ENCODE assay signal across 12 cellular contexts in genomic region chrX:2502668-2503519, GRCh38. TPM values are rescaled to one million over a fixed set of nuclear protein-coding genes. Genes with fewer than 3 reads are reported as not detected.
DNase-seq lines count a peak whose midpoint lies in the region; ATAC-seq, FAIRE-seq and TF ChIP-seq lines count a peak whose summit lies in the region.
"Had no signal": no experiment of that assay in that cellular context is flagged by ENCODE, and none has a peak within 500 bp of the region (broad histone marks: within the 10 kb centered on the region; RNA-seq: fewer than 3 reads in every experiment).

No MANE protein-coding gene starts in this region.

- H3K9ac ChIP-seq in astrocyte (ENCODE audit: low read length), result no peak overlapping the region

- peak; percentile 37 for DNase-seq in activated CD8-positive, alpha-beta memory T cell treated with anti-CD3 and anti-CD28 coated beads, Interleukin-2, amount 50 U/mL, for 48 hours
- no peak for DNase-seq in activated CD8-positive, alpha-beta memory T cell treated with anti-CD3 and anti-CD28 coated beads, Interleukin-2, amount 10 ng/mL, durations not matched to agents 7 days and 5 days
- peak; percentile 10 for DNase-seq in astrocyte (ENCODE audit: low read depth)
- DNase-seq in left colon, result no peak
- DNase-seq in stimulated activated effector memory CD8-positive, alpha-beta T cell treated with anti-CD3 and anti-CD28 coated beads, Interleukin-12 subunit alpha, Interleukin-12 subunit beta, amount 100 ng/mL, for 72 hours (ENCODE audit: low spot score in 2 of 2), result no peak
- no peak for DNase-seq in NCI-H345 treated with DMSO at 0.1 percent for 48 hours (lab: John Stamatoyannopoulos, UW; ENCODE audit: unreplicated experiment)
- no peak for DNase-seq in central memory CD4-positive, alpha-beta T cell
- DNase-seq: activated T-cell treated with anti-CD3 and anti-CD28 coated beads, Interleukin-2, amount 50 U/mL, for 24 hours; left cardiac atrium; NCI-H524; SW 1271 had no signal

- H3K36me3 ChIP-seq in astrocyte (ENCODE audit: insufficient read depth, low read length), result no peaks in the 10 kb centered on the region

- no peak overlapping the region for H3K4me3 ChIP-seq in astrocyte (ENCODE audit: insufficient read depth, low read depth, low read length)

- H4K20me1 ChIP-seq in astrocyte (ENCODE audit: insufficient read depth, low read length), result peaks cover 19% of the 10 kb centered on the region

- no peak overlapping the region for H3K27ac ChIP-seq in astrocyte (ENCODE audit: low read depth, low read length)

- no peaks in the 10 kb centered on the region for H3K9me3 ChIP-seq in astrocyte (ENCODE audit: insufficient read depth, low read depth, low read length)

- no peaks in the 10 kb centered on the region for H3K9me3 Mint-ChIP-seq in activated CD8-positive, alpha-beta memory T cell treated with anti-CD3 and anti-CD28 coated beads, Interleukin-2, amount 10 ng/mL, durations not matched to agents 7 days and 5 days (ENCODE audit: low read depth)
- H3K9me3 Mint-ChIP-seq in astrocyte (ENCODE audit: unreplicated experiment), result no peaks in the 10 kb centered on the region
- no peaks in the 10 kb centered on the region for H3K9me3 Mint-ChIP-seq in stimulated activated effector memory CD8-positive, alpha-beta T cell treated with anti-CD3 and anti-CD28 coated beads, Interleukin-12 subunit alpha, Interleukin-12 subunit beta, amount 100 ng/mL, for 72 hours
- H3K9me3 Mint-ChIP-seq: activated T-cell treated with anti-CD3 and anti-CD28 coated beads, Interleukin-2, amount 50 U/mL, for 24 hours had no signal

- H2AFZ ChIP-seq in astrocyte (ENCODE audit: low read depth, low read length), result no peak overlapping the region

- H3K4me3 Mint-ChIP-seq in activated CD8-positive, alpha-beta memory T cell treated with anti-CD3 and anti-CD28 coated beads, Interleukin-2, amount 10 ng/mL, durations not matched to agents 7 days and 5 days, result no peak overlapping the region
- H3K4me3 Mint-ChIP-seq in astrocyte (ENCODE audit: unreplicated experiment), result peak overlapping the region; percentile 9
- H3K4me3 Mint-ChIP-seq in stimulated activated effector memory CD8-positive, alpha-beta T cell treated with anti-CD3 and anti-CD28 coated beads, Interleukin-12 subunit alpha, Interleukin-12 subunit beta, amount 100 ng/mL, for 72 hours, result peak overlapping the region; percentile 71

- peaks cover 19% of the 10 kb centered on the region for H3K4me1 ChIP-seq in astrocyte (ENCODE audit: insufficient read depth, low read length)

- TF ChIP-seq CTCF in astrocyte (IDR thresholded peaks at IDR 0.05; ENCODE audit: insufficient read depth, low read depth, low read length), result no peak

- no peaks in the 10 kb centered on the region for H3K27me3 Mint-ChIP-seq in activated CD8-positive, alpha-beta memory T cell treated with anti-CD3 and anti-CD28 coated beads, Interleukin-2, amount 10 ng/mL, durations not matched to agents 7 days and 5 days
- no peaks in the 10 kb centered on the region for H3K27me3 Mint-ChIP-seq in astrocyte (ENCODE audit: low read depth, unreplicated experiment)
- H3K27me3 Mint-ChIP-seq: activated T-cell treated with anti-CD3 and anti-CD28 coated beads, Interleukin-2, amount 50 U/mL, for 24 hours had no signal

- no peak overlapping the region for H3K4me2 ChIP-seq in astrocyte (ENCODE audit: low read length)

- no peak for FAIRE-seq in astrocyte (lab: Jason Lieb, UNC)

- peaks cover 3% of the 10 kb centered on the region for H3K36me3 Mint-ChIP-seq in activated CD8-positive, alpha-beta memory T cell treated with anti-CD3 and anti-CD28 coated beads, Interleukin-2, amount 10 ng/mL, durations not matched to agents 7 days and 5 days
- H3K36me3 Mint-ChIP-seq in astrocyte (ENCODE audit: low read depth, unreplicated experiment), result no peaks in the 10 kb centered on the region
- peaks cover 5% of the 10 kb centered on the region for H3K36me3 Mint-ChIP-seq in stimulated activated effector memory CD8-positive, alpha-beta T cell treated with anti-CD3 and anti-CD28 coated beads, Interleukin-12 subunit alpha, Interleukin-12 subunit beta, amount 100 ng/mL, for 72 hours

- H3K27me3 ChIP-seq in astrocyte (ENCODE audit: insufficient read depth, low read length), result no peaks in the 10 kb centered on the region

- H3K27ac Mint-ChIP-seq in activated CD8-positive, alpha-beta memory T cell treated with anti-CD3 and anti-CD28 coated beads, Interleukin-2, amount 10 ng/mL, durations not matched to agents 7 days and 5 days, result no peak overlapping the region
- no peak overlapping the region for H3K27ac Mint-ChIP-seq in astrocyte (ENCODE audit: unreplicated experiment)
- peak overlapping the region; percentile 89 for H3K27ac Mint-ChIP-seq in stimulated activated effector memory CD8-positive, alpha-beta T cell treated with anti-CD3 and anti-CD28 coated beads, Interleukin-12 subunit alpha, Interleukin-12 subunit beta, amount 100 ng/mL, for 72 hours

- CTCF ChIA-PET in activated CD8-positive, alpha-beta memory T cell treated with anti-CD3 and anti-CD28 coated beads, Interleukin-2, amount 10 ng/mL, durations not matched to agents 7 days and 5 days (lab: Charles Lee), result no interaction called here

- H3K4me1 Mint-ChIP-seq in activated CD8-positive, alpha-beta memory T cell treated with anti-CD3 and anti-CD28 coated beads, Interleukin-2, amount 10 ng/mL, durations not matched to agents 7 days and 5 days, result peaks cover 18% of the 10 kb centered on the region
- peaks cover 13% of the 10 kb centered on the region for H3K4me1 Mint-ChIP-seq in astrocyte (ENCODE audit: low read depth, unreplicated experiment)
- H3K4me1 Mint-ChIP-seq in stimulated activated effector memory CD8-positive, alpha-beta T cell treated with anti-CD3 and anti-CD28 coated beads, Interleukin-12 subunit alpha, Interleukin-12 subunit beta, amount 100 ng/mL, for 72 hours, result peaks cover 21% of the 10 kb centered on the region

- intact Hi-C loops in left colon (cut with DNase I, micrococcal nuclease), result no loop called here

- H3K79me2 ChIP-seq in astrocyte (ENCODE audit: insufficient read depth, low read length), result peaks cover 25% of the 10 kb centered on the region

- ATAC-seq in activated CD8-positive, alpha-beta memory T cell treated with anti-CD3 and anti-CD28 coated beads, Interleukin-2, amount 10 ng/mL, durations not matched to agents 7 days and 5 days, result no peak
- ATAC-seq in left colon, result peak; percentile 16
- ATAC-seq in stimulated activated effector memory CD8-positive, alpha-beta T cell treated with anti-CD3 and anti-CD28 coated beads, Interleukin-12 subunit alpha, Interleukin-12 subunit beta, amount 100 ng/mL, for 72 hours, result no peak
- no peak for ATAC-seq in GM18868 (IDR thresholded peaks at IDR 0.05; ENCODE audit: unreplicated experiment)
- ATAC-seq: left cardiac atrium had no signal

RNA-seq across cellular contexts. Expression of gene DHRSX, which starts 2.1 kb away (rescaled TPM):
- total RNA-seq in activated CD8-positive, alpha-beta memory T cell treated with anti-CD3 and anti-CD28 coated beads, Interleukin-2, amount 10 ng/mL, durations not matched to agents 7 days and 5 days, result 10 to 100 TPM; 21.1 to 22.5 TPM
- total RNA-seq in astrocyte (28.4 and 30.4 TPM in 2 replicates), left colon (10 to 100 TPM; 32.2 to 38.1 TPM)

RNA-seq across cellular contexts. Expression of gene ZBED1, which starts 2.1 kb away (rescaled TPM):
- total RNA-seq in activated CD8-positive, alpha-beta memory T cell treated with anti-CD3 and anti-CD28 coated beads, Interleukin-2, amount 10 ng/mL, durations not matched to agents 7 days and 5 days, result 10 to 100 TPM; 31.7 to 34.9 TPM
- total RNA-seq in astrocyte (19.9 and 21.3 TPM in 2 replicates), left colon (10 to 100 TPM; 41.5 to 56.3 TPM)

Comparison
In these comparisons a context has a peak if more than half of its experiments do, and no peak if none do; other contexts are left out.
1. DNase-seq: peak in activated CD8-positive, alpha-beta memory T cell treated with anti-CD3 and anti-CD28 coated beads, Interleukin-2, amount 50 U/mL, for 48 hours (single experiment) and astrocyte (single experiment); none in activated CD8-positive, alpha-beta memory T cell treated with anti-CD3 and anti-CD28 coated beads, Interleukin-2, amount 10 ng/mL, durations not matched to agents 7 days and 5 days (single experiment), left colon (0 of 2), stimulated activated effector memory CD8-positive, alpha-beta T cell treated with anti-CD3 and anti-CD28 coated beads, Interleukin-12 subunit alpha, Interleukin-12 subunit beta, amount 100 ng/mL, for 72 hours (0 of 2), NCI-H345 treated with DMSO at 0.1 percent for 48 hours (single experiment) and central memory CD4-positive, alpha-beta T cell (single experiment).